9 cellular contexts compared by ENCODE assay signal in genomic region chr11:104073950-104074349, GRCh38. TPM values are rescaled to one million over a fixed set of nuclear protein-coding genes. Genes with fewer than 3 reads are reported as not detected.
A peak's percentile ranks its signal among the peaks of the same experiment; 100 is the strongest.
DNase-seq lines count a peak whose midpoint lies in the region; FAIRE-seq and TF ChIP-seq lines count a peak whose summit lies in the region.
"Had no signal": no experiment of that assay in that cellular context is flagged by ENCODE, and none has a peak within 500 bp of the region (broad histone marks: within the 10 kb centered on the region; RNA-seq: fewer than 3 reads in every experiment).

No MANE protein-coding gene starts in this region.

- H3K79me1 ChIP-seq in neuronal stem cell (ENCODE audit: low read depth, low read length): no peaks in the 10 kb centered on the region

- H2BK5ac ChIP-seq in neuronal stem cell (ENCODE audit: low read length): no peak overlapping the region

- H4K8ac ChIP-seq in neuronal stem cell (ENCODE audit: low read depth, low read length): no peak overlapping the region

- H3K4ac ChIP-seq in neuronal stem cell (ENCODE audit: low read length): no peak overlapping the region

- no peaks in the 10 kb centered on the region for H3K36me3 ChIP-seq in neuronal stem cell (replicated peaks in 1 of 2; ENCODE audit: control insufficient read depth in 2 of 2, insufficient read depth in 2 of 2, low read length in 2 of 2)

- H3K4me3 ChIP-seq in neuronal stem cell (ENCODE audit: low read length in 2 of 2): no peak overlapping the region

- no peak overlapping the region for H2BK15ac ChIP-seq in neuronal stem cell (ENCODE audit: low read length)

- H2AK5ac ChIP-seq in neuronal stem cell (ENCODE audit: low read depth, low read length): no peak overlapping the region

- H3K14ac ChIP-seq in neuronal stem cell (ENCODE audit: low read length): no peak overlapping the region

- H2AFZ ChIP-seq in neuronal stem cell (ENCODE audit: low read length): no peak overlapping the region
- H2AFZ ChIP-seq: parathyroid adenoma had no signal

- no peak overlapping the region for H3K4me2 ChIP-seq in neuronal stem cell (ENCODE audit: insufficient read depth, low read length, poor library complexity, severe bottlenecking)

- H3K23ac ChIP-seq in neuronal stem cell (ENCODE audit: low read depth, low read length, poor library complexity): no peak overlapping the region

- no peaks in the 10 kb centered on the region for H3K4me1 ChIP-seq in neuronal stem cell (ENCODE audit: control insufficient read depth in 2 of 2, insufficient read depth in 1 of 2, low read depth in 1 of 2, low read length in 2 of 2)
- H3K4me1 ChIP-seq: parathyroid adenoma had no signal

- no peaks in the 10 kb centered on the region for H3K27me3 ChIP-seq in neuronal stem cell (ENCODE audit: control insufficient read depth in 3 of 3, insufficient read depth in 3 of 3, low read depth in 1 of 3, low read length in 3 of 3)

- H3K18ac ChIP-seq in neuronal stem cell (ENCODE audit: low read length): no peak overlapping the region

- no peak for FAIRE-seq in GM12891 (lab: Jason Lieb, UNC)
- FAIRE-seq in H54 (lab: Jason Lieb, UNC): peak; percentile 11

- H4K91ac ChIP-seq in neuronal stem cell (ENCODE audit: low read depth, low read length, poor library complexity): no peak overlapping the region

- H3K9me3 ChIP-seq in neuronal stem cell (replicated peaks in 1 of 2; ENCODE audit: control insufficient read depth in 2 of 2, insufficient read depth in 1 of 2, low read depth in 1 of 2, low read length in 2 of 2): no peaks in the 10 kb centered on the region

- H2BK12ac ChIP-seq in neuronal stem cell (ENCODE audit: low read length): no peak overlapping the region

- no peak for DNase-seq in GM12891 (ENCODE audit: insufficient read length, low spot score)
- peak; percentile 0 for DNase-seq in H54 (ENCODE audit: insufficient read length, low spot score)
- peak; percentile 75 for DNase-seq in M059J (ENCODE audit: low read depth)
- DNase-seq in globus pallidus (ENCODE audit: low spot score): peak; percentile 16
- DNase-seq in NK-92 treated with Interleukin-12 subunit alpha and Interleukin-12 subunit beta, amount 100 ng/mL, for 24 hours (lab: John Stamatoyannopoulos, UW): no peak
- no peak for DNase-seq in kidney glomerular epithelial cell (lab: John Stamatoyannopoulos, UW)
- DNase-seq in central memory CD4-positive, alpha-beta T cell: no peak
- no peak for DNase-seq in neuronal stem cell (ENCODE audit: low spot score)

- H3K9ac ChIP-seq in neuronal stem cell (ENCODE audit: low read depth, low read length, poor library complexity): no peak overlapping the region
- H3K9ac ChIP-seq: parathyroid adenoma had no signal

- no peak overlapping the region for H2BK120ac ChIP-seq in neuronal stem cell (ENCODE audit: low read depth, low read length)

- H3K27ac ChIP-seq in neuronal stem cell (replicated peaks; ENCODE audit: low read length): no peak overlapping the region
- H3K27ac ChIP-seq: parathyroid adenoma had no signal

- no CpG with 5 or more reads among the region's 3 CpGs for WGBS in neuronal stem cell (ENCODE audit: extremely low coverage in 2 of 2, insufficient read length in 2 of 2, insufficient replicate concordance in 1 of 2), 2 donors

- TF ChIP-seq POLR2A in GM12891 (IDR thresholded peaks at IDR 0.05; ENCODE audit: low read depth, low read length): no peak
- no peak for TF ChIP-seq POLR2A in H54 (IDR thresholded peaks at IDR 0.05; ENCODE audit: low read depth, low read length)

TF ChIP-seq in GM12891, 5 proteins besides CTCF, POLR2A, EP300 and RAD21:
- no peak for TF ChIP-seq POLR2AphosphoS5 (IDR thresholded peaks at IDR 0.05; ENCODE audit: low read depth, low read length)
- peak; percentile 77 for TF ChIP-seq SPI1 (IDR thresholded peaks at IDR 0.05; ENCODE audit: low read depth, low read length)

RNA-seq across cellular contexts. Expression of gene DDI1, which starts 37.5 kb away (rescaled TPM):
- polyA plus RNA-seq in GM12891 (2012; ENCODE audit: low read depth, missing spikeins): not detected
- not detected in 2 replicates for total RNA-seq in M059J (2014; rRNA removed; shearing (Covaris generic))
- not detected for polyA plus RNA-seq in neuronal stem cell (2013, experiment 1 of 2)
- polyA plus RNA-seq in neuronal stem cell (2013, experiment 2 of 2): not detected

Comparison
In these comparisons a context has a peak if more than half of its experiments do, and no peak if none do; other contexts are left out.
1. DNase-seq: peak in H54 (single experiment), M059J (single experiment) and globus pallidus (single experiment); none in GM12891 (single experiment), NK-92 treated with Interleukin-12 subunit alpha and Interleukin-12 subunit beta, amount 100 ng/mL, for 24 hours (single experiment), kidney glomerular epithelial cell (single experiment), central memory CD4-positive, alpha-beta T cell (single experiment) and neuronal stem cell (single experiment).